Comparison of ENCODE assay signal across 8 cellular contexts in the genomic region with DNA sequence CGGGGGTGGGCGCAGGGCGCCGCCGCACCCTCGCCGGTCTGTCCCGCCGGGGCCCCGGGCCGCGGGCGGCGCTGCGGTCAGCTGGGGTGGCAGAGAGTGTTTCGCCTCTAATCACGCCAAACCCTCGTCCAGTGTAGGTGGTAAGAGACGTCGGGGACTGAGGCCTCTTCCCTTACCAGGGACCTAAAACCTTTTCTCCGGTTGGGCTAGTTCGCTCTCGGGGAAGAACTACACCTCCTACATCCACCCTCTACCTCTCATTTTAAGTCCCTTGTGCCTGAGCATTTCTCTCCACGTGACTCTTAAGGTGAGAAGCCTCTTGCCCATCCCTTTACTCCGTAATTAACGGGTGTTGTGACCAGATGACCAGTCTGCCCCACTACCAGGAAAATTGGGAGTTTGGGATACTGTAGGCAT. TPM values are rescaled to one million over a fixed set of nuclear protein-coding genes. Genes with fewer than 3 reads are reported as not detected.
DNase-seq lines count a peak whose midpoint lies in the region; ATAC-seq and TF ChIP-seq lines count a peak whose summit lies in the region.

No MANE protein-coding gene starts in this region.

- H3K36me3 Mint-ChIP-seq in endodermal cell (ENCODE audit: low read depth) (peaks cover 15% of the 10 kb centered on the region), nephron progenitor cell (ENCODE audit: low read depth) (peaks cover 43% of the 10 kb centered on the region)

- H3K9me3 Mint-ChIP-seq in endodermal cell (peaks cover 5% of the 10 kb centered on the region), nephron progenitor cell (no peaks in the 10 kb centered on the region)

- no peaks in the 10 kb centered on the region for H3K27me3 ChIP-seq in SK-N-SH (ENCODE audit: insufficient read depth)
- no peaks in the 10 kb centered on the region for H3K27me3 ChIP-seq in endodermal cell (ENCODE audit: control insufficient read depth, insufficient read depth, low read length, poor library complexity, severe bottlenecking)

- DNase-seq in AG09309 (ENCODE audit: low read depth) = no peak
- DNase-seq in SK-N-SH = no peak
- no peak for DNase-seq in endodermal cell
- no peak for DNase-seq in nephron progenitor cell
- DNase-seq in NCI-H446 treated with DMSO at 0.1 percent for 48 hours (lab: John Stamatoyannopoulos, UW) = no peak
- DNase-seq in middle frontal gyrus (ENCODE audit: extremely low spot score, low spot score) = no peak

- H3K4me3 ChIP-seq in AG09309 (ENCODE audit: control insufficient read depth, low read depth, low read length) (peak overlapping the region; percentile 82), SK-N-SH (ENCODE audit: low read depth in 2 of 2, low read length in 1 of 2) (peak overlapping the region; percentile 60 to 64), endodermal cell (ENCODE audit: low read length) (peak overlapping the region; percentile 79)

- no peaks in the 10 kb centered on the region for H3K79me2 ChIP-seq in SK-N-SH (ENCODE audit: insufficient read depth)

- TF ChIP-seq EP300 in SK-N-SH (IDR thresholded peaks at IDR 0.05; ENCODE audit: borderline replicate concordance in 1 of 2, low read depth in 1 of 2, low read length in 1 of 2) = no peak

- POLR2A ChIA-PET in SK-N-SH (lab: Yijun Ruan, JAX) = interaction anchor here (0.6 kb wide), 1 partner anchor 364 kb away, joined by 7 read pairs; no protein-coding TSS in a partner anchor

- no peaks in the 10 kb centered on the region for H4K20me1 ChIP-seq in SK-N-SH (ENCODE audit: insufficient read depth)

- WGBS in SK-N-SH (ENCODE audit: low lambda C conversion rate) = 23% methylated on average over 7 of the region's 26 CpGs
- WGBS in endodermal cell (ENCODE audit: insufficient coverage in 1 of 2, insufficient read length in 1 of 2), 2 experiments = 10 to 20% methylated on average over 8 to 26 of the region's 26 CpGs

- H3K27me3 Mint-ChIP-seq in endodermal cell (ENCODE audit: insufficient read depth) = no peaks in the 10 kb centered on the region
- no peaks in the 10 kb centered on the region for H3K27me3 Mint-ChIP-seq in nephron progenitor cell (ENCODE audit: low read depth, poor library complexity)

- no peak for TF ChIP-seq CTCF in AG09309 (IDR thresholded peaks at IDR 0.05; ENCODE audit: control insufficient read depth, insufficient read depth, low read depth, low read length, missing control alignments)
- no peak for TF ChIP-seq CTCF in SK-N-SH (IDR thresholded peaks at IDR 0.05)
- no peak for TF ChIP-seq CTCF in endodermal cell (conservative IDR thresholded peaks at IDR 0.05)
- TF ChIP-seq CTCF in nephron progenitor cell (IDR thresholded peaks at IDR 0.05) = no peak

- H3K4me3 Mint-ChIP-seq in endodermal cell = peak overlapping the region; percentile 68
- H3K4me3 Mint-ChIP-seq in nephron progenitor cell = peak overlapping the region; percentile 90

- H3K9me3 ChIP-seq in SK-N-SH (no peaks in the 10 kb centered on the region), endodermal cell (ENCODE audit: control insufficient read depth, low read length) (no peaks in the 10 kb centered on the region)

- peak; percentile 9 for ATAC-seq in GM18861 (IDR thresholded peaks at IDR 0.05; ENCODE audit: unreplicated experiment)
- ATAC-seq in HG03064 (IDR thresholded peaks at IDR 0.05; ENCODE audit: low read depth, unreplicated experiment) = peak; percentile 38

- peak overlapping the region; percentile 74 for H3K27ac Mint-ChIP-seq in endodermal cell
- H3K27ac Mint-ChIP-seq in nephron progenitor cell = no peak overlapping the region

- H3K4me1 Mint-ChIP-seq in endodermal cell = no peaks in the 10 kb centered on the region
- peaks cover 10% of the 10 kb centered on the region for H3K4me1 Mint-ChIP-seq in nephron progenitor cell

- H3K4me1 ChIP-seq in SK-N-SH (ENCODE audit: control insufficient read depth in 1 of 2, insufficient read depth in 2 of 2, low read depth in 1 of 2, low read length in 1 of 2) = peaks cover 5 to 7% of the 10 kb centered on the region in 2 experiments; a peak in 2 of 4 replicates
- no peaks in the 10 kb centered on the region for H3K4me1 ChIP-seq in endodermal cell (ENCODE audit: control insufficient read depth, insufficient read depth, low read length)

- H2AFZ ChIP-seq in SK-N-SH (ENCODE audit: low read depth) = peak overlapping the region; percentile 76; the same call in 1 of the 2 replicates

- H3K27ac ChIP-seq in SK-N-SH (ENCODE audit: low read depth in 2 of 2, low read length in 1 of 2) (peak overlapping the region; percentile 27 to 62; a peak in 2 of 4 replicates), endodermal cell (ENCODE audit: low read depth, low read length) (no peak overlapping the region)

- H3K36me3 ChIP-seq in SK-N-SH (replicated peaks in 1 of 2; ENCODE audit: control insufficient read depth in 1 of 2, insufficient read depth in 2 of 2, low read length in 1 of 2) = peaks cover 0 to 4% of the 10 kb centered on the region in 2 experiments
- peaks cover 6% of the 10 kb centered on the region for H3K36me3 ChIP-seq in endodermal cell (ENCODE audit: control insufficient read depth, insufficient read depth, low read length)

- no peak for TF ChIP-seq RAD21 in SK-N-SH (IDR thresholded peaks at IDR 0.05; ENCODE audit: low read length)

- H3F3A ChIP-seq in SK-N-SH (replicated peaks; ENCODE audit: insufficient read depth) = peaks cover 4% of the 10 kb centered on the region

- H3K9ac ChIP-seq in SK-N-SH (peak overlapping the region; percentile 61), endodermal cell (ENCODE audit: extremely low read depth, low read length, poor library complexity, severe bottlenecking) (peak overlapping the region; percentile 29)

- peak overlapping the region; percentile 83 for H3K4me2 ChIP-seq in SK-N-SH

- no peaks in the 10 kb centered on the region for H3K9me2 ChIP-seq in SK-N-SH

- CTCF ChIA-PET in SK-N-SH (lab: Yijun Ruan, JAX) = interaction anchor here (0.6 kb wide), 1 partner anchor 10 kb away, joined by 3 read pairs; no protein-coding TSS in a partner anchor

TF ChIP-seq in SK-N-SH, 30 proteins besides CTCF, POLR2A, EP300 and RAD21:
- no peak for TF ChIP-seq RXRA (IDR thresholded peaks at IDR 0.05; ENCODE audit: borderline replicate concordance, low read depth)
- no peak for TF ChIP-seq PBX3 (IDR thresholded peaks at IDR 0.05)
- TF ChIP-seq MEF2A (IDR thresholded peaks at IDR 0.05; ENCODE audit: borderline replicate concordance, low read depth) = no peak
- TF ChIP-seq JUND (IDR thresholded peaks at IDR 0.05) = no peak
- TF ChIP-seq, protein P1, sequence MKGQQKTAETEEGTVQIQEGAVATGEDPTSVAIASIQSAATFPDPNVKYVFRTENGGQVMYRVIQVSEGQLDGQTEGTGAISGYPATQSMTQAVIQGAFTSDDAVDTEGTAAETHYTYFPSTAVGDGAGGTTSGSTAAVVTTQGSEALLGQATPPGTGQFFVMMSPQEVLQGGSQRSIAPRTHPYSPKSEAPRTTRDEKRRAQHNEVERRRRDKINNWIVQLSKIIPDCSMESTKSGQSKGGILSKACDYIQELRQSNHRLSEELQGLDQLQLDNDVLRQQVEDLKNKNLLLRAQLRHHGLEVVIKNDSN (IDR thresholded peaks at IDR 0.05; ENCODE audit: borderline replicate concordance, low read depth) = peak; percentile 54; the same call in 1 of the 2 replicates
- no peak for TF ChIP-seq YY1 (IDR thresholded peaks at IDR 0.05; ENCODE audit: low read depth)
- TF ChIP-seq NFIC (IDR thresholded peaks at IDR 0.05; ENCODE audit: borderline replicate concordance) = no peak
- TF ChIP-seq FOXJ3 (CRISPR knock-in tag; IDR thresholded peaks at IDR 0.05) = no peak
- TF ChIP-seq TCF12 (IDR thresholded peaks at IDR 0.05) = no peak

RNA-seq across cellular contexts. Expression of gene TMEM42, which starts 0.5 kb away (rescaled TPM):
- polyA plus RNA-seq in SK-N-SH (2012; rRNA removed) = 32.8 and 42.4 TPM in 2 replicates
- 27.6 and 31.8 TPM in 2 replicates for polyA plus RNA-seq in SK-N-SH (2012; cell fraction: cytosol; rRNA removed)
- polyA plus RNA-seq in SK-N-SH (2012; cell fraction: nucleus; rRNA removed) = 46.9 and 61.1 TPM in 2 replicates
- total RNA-seq in endodermal cell = 10 to 100 TPM; 12.1 to 16.9 TPM
- polyA plus RNA-seq in endodermal cell (2013, experiment 1 of 2) = 18.1 TPM
- 16.3 TPM for polyA plus RNA-seq in endodermal cell (2013, experiment 2 of 2)

RNA-seq across cellular contexts. Expression of gene TGM4, which starts 12.2 kb away (rescaled TPM):
- polyA plus RNA-seq in SK-N-SH (2012; rRNA removed) = 0.12 and 0.13 TPM in 2 replicates
- polyA plus RNA-seq in SK-N-SH (2012; cell fraction: cytosol; rRNA removed) = 0.06 and 0.18 TPM in 2 replicates
- polyA plus RNA-seq in SK-N-SH (2012; cell fraction: nucleus; rRNA removed) = 0.22 and 0.27 TPM in 2 replicates
- total RNA-seq in endodermal cell = not detected
- not detected for polyA plus RNA-seq in endodermal cell (2013, experiment 1 of 2)
- not detected for polyA plus RNA-seq in endodermal cell (2013, experiment 2 of 2)
